Comparison of ENCODE assay signal across 8 cellular contexts in genomic region chrX:23782863-23783568, GRCh38. TPM values are rescaled to one million over a fixed set of nuclear protein-coding genes. Genes with fewer than 3 reads are reported as not detected.
DNase-seq lines count a peak whose midpoint lies in the region; ATAC-seq and TF ChIP-seq lines count a peak whose summit lies in the region.

TSS of gene SAT1 (plus strand) at chrX:23783173. CDS start at chrX:23783352, 179 bp downstream.

- peak within 1 kb of the TSS; percentile 83 to 97 (median 94) for H3K27ac ChIP-seq in heart right ventricle

- H3K4me1 ChIP-seq in heart right ventricle = peaks cover 0 to 32% (median 6%) of the 10 kb centered on the region in 9 donors

- ATAC-seq in HG02884 (IDR thresholded peaks at IDR 0.05; ENCODE audit: unreplicated experiment) (peak; percentile 79), heart right ventricle (peak; percentile 94 to 97 (median 96))

- no peaks in the 10 kb centered on the region for H3K9me3 Mint-ChIP-seq in progenitor cell of endocrine pancreas (ENCODE audit: low read depth)

- in situ Hi-C loops in GM13977 (cut with MboI; ENCODE audit: low pct_unique_long_range_greater_than_20kb, low sequenced_read_pairs, unreplicated experiment) = no loop called here

- peaks cover 25% of the 10 kb centered on the region for H3K4me1 Mint-ChIP-seq in progenitor cell of endocrine pancreas (ENCODE audit: low read depth)

- H3K9me3 ChIP-seq in heart right ventricle = peaks cover 0 to 6% (median 0%) of the 10 kb centered on the region in 11 donors

- H3K4me3 Mint-ChIP-seq in progenitor cell of endocrine pancreas (ENCODE audit: low read depth) = peak within 1 kb of the TSS; percentile 91

- H3K27me3 Mint-ChIP-seq in progenitor cell of endocrine pancreas = no peaks in the 10 kb centered on the region

- peaks cover 0 to 20% (median 0%) of the 10 kb centered on the region in 9 donors for H3K36me3 ChIP-seq in heart right ventricle

- peak; percentile 60 for TF ChIP-seq CTCF in GM13977 (IDR thresholded peaks at IDR 0.05; ENCODE audit: extremely low read depth, insufficient read depth, missing control alignments)
- TF ChIP-seq CTCF in heart right ventricle (IDR thresholded peaks at IDR 0.05) = peak; percentile 65 to 86 (median 79)
- peak; percentile 96 for TF ChIP-seq CTCF in progenitor cell of endocrine pancreas (IDR thresholded peaks at IDR 0.05; ENCODE audit: unreplicated experiment)

- DNase-seq in GM13977 (ENCODE audit: low spot score) (peak; percentile 86), NCI-H146 treated with DMSO at 0.1 percent for 48 hours (lab: John Stamatoyannopoulos, UW; ENCODE audit: unreplicated experiment) (peak; percentile 79), amniotic epithelial cell (ENCODE audit: low read depth) (peak; percentile 89), heart right ventricle (peak; percentile 94 to 96), progenitor cell of endocrine pancreas (ENCODE audit: low spot score, unreplicated experiment) (peak; percentile 99), ureter (ENCODE audit: low spot score) (peak; percentile 96)

- intact Hi-C loops in T-helper 1 cell treated with Interleukin-12 subunit alpha and Interleukin-12 subunit beta and Interleukin-4 antibody, amounts not matched to agents 30 ng/mL and 1 ng/mL, for 36 hours (cut with micrococcal nuclease) = loop anchor here (1.0 to 5.0 kb wide), 4 partner anchors 27 to 699 kb away; partner anchors contain the start of gene PRDX4
- intact Hi-C loops in heart right ventricle (cut with DNase I) = loop anchor here in 9 of 10 donors (1.0 to 10.0 kb wide), 11 partner anchors 41 to 269 kb away; partner anchors contain the start of genes ACOT9 (in 2 of the 9), APOO (in 1 of the 9), CXorf58 (in 1 of the 9) and EIF2S3 (in 1 of the 9)

- WGBS in heart right ventricle, 2 donors = 0 to 2% methylated on average over 38 to 55 of the region's 55 CpGs

- peak within 1 kb of the TSS; percentile 94 for H3K27ac Mint-ChIP-seq in progenitor cell of endocrine pancreas

- H3K36me3 Mint-ChIP-seq in progenitor cell of endocrine pancreas (ENCODE audit: insufficient read depth) = peaks cover 17% of the 10 kb centered on the region

- H3K27me3 ChIP-seq in heart right ventricle = no peaks in the 10 kb centered on the region

- H3K4me3 ChIP-seq in heart right ventricle = peak within 1 kb of the TSS; percentile 57 to 86 (median 78)

RNA-seq across cellular contexts. Expression of gene SAT1, which starts in this region (rescaled TPM):
- 83.4 and 88.6 TPM in 2 replicates for total RNA-seq in T-helper 1 cell treated with Interleukin-12 subunit alpha and Interleukin-12 subunit beta and Interleukin-4 antibody, amounts not matched to agents 30 ng/mL and 1 ng/mL, for 36 hours
- 100 to 1,000 TPM in 5 of 10 donors, 10 to 100 TPM in 5; 73.5 to 273 (median 102) TPM for total RNA-seq in heart right ventricle
- polyA plus RNA-seq in heart right ventricle = 100 to 1,000 TPM; 508 to 884 TPM
- total RNA-seq in progenitor cell of endocrine pancreas = 193 and 242 TPM in 2 replicates
- 205 TPM for total RNA-seq in ureter

Comparison
In these comparisons a context has a peak if more than half of its experiments do, and no peak if none do; other contexts are left out.
1. Peak in every context shown above with its lines: DNase-seq, ATAC-seq, H3K4me3 ChIP-seq and H3K27ac ChIP-seq.